ENCODE assay signal across 30 cellular contexts in genomic region chr14:71346685-71347084, GRCh38. TPM values are rescaled to one million over a fixed set of nuclear protein-coding genes. Genes with fewer than 3 reads are reported as not detected.
DNase-seq lines count a peak whose midpoint lies in the region; ATAC-seq, FAIRE-seq and TF ChIP-seq lines count a peak whose summit lies in the region.
"Had no signal": no experiment of that assay in that cellular context is flagged by ENCODE, and none has a peak within 500 bp of the region (broad histone marks: within the 10 kb centered on the region; RNA-seq: fewer than 3 reads in every experiment).

No MANE protein-coding gene starts in this region.

- H3K27ac ChIP-seq in caudate nucleus (ENCODE audit: low read depth, low read length) = no peak overlapping the region
- H3K27ac ChIP-seq: breast epithelium, ovary, SK-N-MC had no signal

- peaks cover 31% of the 10 kb centered on the region for H3K4me1 Mint-ChIP-seq in activated T-helper 17 cell treated with anti-CD3 and anti-CD28 coated beads, Interleukin-2, amount 50 U/mL, for 72 hours
- peaks cover 74% of the 10 kb centered on the region for H3K4me1 Mint-ChIP-seq in stimulated activated effector memory CD8-positive, alpha-beta T cell treated with anti-CD3 and anti-CD28 coated beads, Interleukin-12 subunit alpha, Interleukin-12 subunit beta, amount 100 ng/mL, for 72 hours

- peak; percentile 57 for ATAC-seq in GM19395 (IDR thresholded peaks at IDR 0.05; ENCODE audit: unreplicated experiment)
- ATAC-seq in activated T-helper 17 cell treated with anti-CD3 and anti-CD28 coated beads, Interleukin-2, amount 50 U/mL, for 72 hours (replicated peaks) = peak; percentile 80
- peak; percentile 91 for ATAC-seq in stimulated activated effector memory CD8-positive, alpha-beta T cell treated with anti-CD3 and anti-CD28 coated beads, Interleukin-12 subunit alpha, Interleukin-12 subunit beta, amount 100 ng/mL, for 72 hours
- no peak for ATAC-seq in HG03460 (IDR thresholded peaks at IDR 0.05; ENCODE audit: unreplicated experiment)
- no peak for ATAC-seq in HG03159 (IDR thresholded peaks at IDR 0.05; ENCODE audit: unreplicated experiment)
- ATAC-seq: activated CD8-positive, alpha-beta memory T cell treated with anti-CD3 and anti-CD28 coated beads, Interleukin-2, amount 10 ng/mL, durations not matched to agents 7 days and 5 days; left ventricle myocardium superior; right cardiac atrium; stimulated activated naive CD8-positive, alpha-beta T cell treated with anti-CD3 and anti-CD28 coated beads, Interleukin-15, Interleukin-2, amounts not matched to agents 100 U/mL and 50 U/mL, for 24 hours had no signal

- peak overlapping the region; percentile 3 for H3K4me3 Mint-ChIP-seq in activated T-helper 17 cell treated with anti-CD3 and anti-CD28 coated beads, Interleukin-2, amount 50 U/mL, for 72 hours
- peak overlapping the region; percentile 25 for H3K4me3 Mint-ChIP-seq in stimulated activated effector memory CD8-positive, alpha-beta T cell treated with anti-CD3 and anti-CD28 coated beads, Interleukin-12 subunit alpha, Interleukin-12 subunit beta, amount 100 ng/mL, for 72 hours
- H3K4me3 Mint-ChIP-seq: activated CD8-positive, alpha-beta memory T cell treated with anti-CD3 and anti-CD28 coated beads, Interleukin-2, amount 10 ng/mL, durations not matched to agents 7 days and 5 days; activated naive CD4-positive, alpha-beta T cell treated with anti-CD3 and anti-CD28 coated beads, Interleukin-2, amount 10 ng/mL, durations not matched to agents 7 days and 5 days; mesothelial cell of epicardium; nephron; T-helper 1 cell treated with Interleukin-12 subunit alpha and Interleukin-12 subunit beta and Interleukin-4 antibody, amounts not matched to agents 30 μg/mL and 1 μg/mL, for 36 hours had no signal

- FAIRE-seq in GM12891 (lab: Jason Lieb, UNC) = peak; percentile 76
- FAIRE-seq: endometrium, H1, islet of Langerhans had no signal

- no peak overlapping the region for H3K27ac Mint-ChIP-seq in activated T-helper 17 cell treated with anti-CD3 and anti-CD28 coated beads, Interleukin-2, amount 50 U/mL, for 72 hours
- H3K27ac Mint-ChIP-seq in stimulated activated effector memory CD8-positive, alpha-beta T cell treated with anti-CD3 and anti-CD28 coated beads, Interleukin-12 subunit alpha, Interleukin-12 subunit beta, amount 100 ng/mL, for 72 hours = peak overlapping the region; percentile 11
- H3K27ac Mint-ChIP-seq: activated CD8-positive, alpha-beta memory T cell treated with anti-CD3 and anti-CD28 coated beads, Interleukin-2, amount 10 ng/mL, durations not matched to agents 7 days and 5 days; mesothelial cell of epicardium; nephron; T-helper 1 cell treated with Interleukin-12 subunit alpha and Interleukin-12 subunit beta and Interleukin-4 antibody, amounts not matched to agents 30 μg/mL and 1 μg/mL, for 36 hours had no signal

- H3K9me3 Mint-ChIP-seq in activated T-helper 17 cell treated with anti-CD3 and anti-CD28 coated beads, Interleukin-2, amount 50 U/mL, for 72 hours = no peaks in the 10 kb centered on the region
- no peaks in the 10 kb centered on the region for H3K9me3 Mint-ChIP-seq in stimulated activated effector memory CD8-positive, alpha-beta T cell treated with anti-CD3 and anti-CD28 coated beads, Interleukin-12 subunit alpha, Interleukin-12 subunit beta, amount 100 ng/mL, for 72 hours
- H3K9me3 Mint-ChIP-seq: mesothelial cell of epicardium, nephron had no signal

- no peaks in the 10 kb centered on the region for H3K36me3 Mint-ChIP-seq in activated T-helper 17 cell treated with anti-CD3 and anti-CD28 coated beads, Interleukin-2, amount 50 U/mL, for 72 hours (ENCODE audit: low read depth)
- no peaks in the 10 kb centered on the region for H3K36me3 Mint-ChIP-seq in stimulated activated effector memory CD8-positive, alpha-beta T cell treated with anti-CD3 and anti-CD28 coated beads, Interleukin-12 subunit alpha, Interleukin-12 subunit beta, amount 100 ng/mL, for 72 hours
- H3K36me3 Mint-ChIP-seq: mesothelial cell of epicardium had no signal

- DNase-seq in GM12891 (ENCODE audit: insufficient read length, low spot score) (no peak), caudate nucleus (lab: John Stamatoyannopoulos, UW) (no peak)
- DNase-seq in stimulated activated effector memory CD8-positive, alpha-beta T cell treated with anti-CD3 and anti-CD28 coated beads, Interleukin-12 subunit alpha, Interleukin-12 subunit beta, amount 100 ng/mL, for 72 hours (ENCODE audit: low spot score in 2 of 2) = no peak
- DNase-seq: activated CD4-positive, alpha-beta T cell treated with anti-CD3 and anti-CD28 coated beads for 4 hours; activated CD8-positive, alpha-beta memory T cell treated with anti-CD3 and anti-CD28 coated beads, Interleukin-2, amount 10 ng/mL, durations not matched to agents 7 days and 5 days; activated naive CD4-positive, alpha-beta T cell treated with anti-CD3 and anti-CD28 coated beads, Interleukin-2, amount 10 ng/mL, durations not matched to agents 7 days and 5 days; amniotic stem cell; IMR-90; left ventricle myocardium superior; NCI-H1105; NCI-H1930; NCI-H2227 treated with DMSO at 0.1 percent for 48 hours; ovary; right cardiac atrium; RPMI8226; stimulated activated CD4-positive, alpha-beta T cell treated with anti-CD3 and anti-CD28 coated beads, Interleukin-12 subunit alpha, Interleukin-12 subunit beta, amount 100 ng/mL, for 4 hours; stimulated activated CD4-positive, alpha-beta T cell treated with anti-CD3 and anti-CD28 coated beads, Interleukin-4, amount 100 ng/mL, for 24 hours; stimulated activated naive CD8-positive, alpha-beta T cell treated with anti-CD3 and anti-CD28 coated beads, Interleukin-15, Interleukin-2, amounts not matched to agents 100 U/mL and 50 U/mL, for 24 hours had no signal

- H3K27me3 Mint-ChIP-seq in activated T-helper 17 cell treated with anti-CD3 and anti-CD28 coated beads, Interleukin-2, amount 50 U/mL, for 72 hours = no peaks in the 10 kb centered on the region
- H3K27me3 Mint-ChIP-seq: activated CD8-positive, alpha-beta memory T cell treated with anti-CD3 and anti-CD28 coated beads, Interleukin-2, amount 10 ng/mL, durations not matched to agents 7 days and 5 days; activated naive CD4-positive, alpha-beta T cell treated with anti-CD3 and anti-CD28 coated beads, Interleukin-2, amount 10 ng/mL, durations not matched to agents 7 days and 5 days had no signal

- TF ChIP-seq POLR2A in GM12891 (IDR thresholded peaks at IDR 0.05; ENCODE audit: low read depth, low read length) = no peak

TF ChIP-seq in GM12891, 5 proteins besides CTCF, POLR2A, EP300 and RAD21:
- TF ChIP-seq POLR2AphosphoS5 (IDR thresholded peaks at IDR 0.05; ENCODE audit: low read depth, low read length) = no peak
- no peak for TF ChIP-seq TAF1 (IDR thresholded peaks at IDR 0.05; ENCODE audit: low read depth, low read length)
- TF ChIP-seq POU2F2 (IDR thresholded peaks at IDR 0.05; ENCODE audit: low read depth, low read length) = no peak
- TF ChIP-seq SPI1 (IDR thresholded peaks at IDR 0.05; ENCODE audit: low read depth, low read length) = no peak

RNA-seq across cellular contexts. Expression of gene SIPA1L1, which starts 26.4 kb away (rescaled TPM):
- polyA plus RNA-seq in GM12891 (2012; ENCODE audit: low read depth, missing spikeins) = 39.8 TPM
- 10 to 100 TPM; 43.3 to 51.9 TPM for total RNA-seq in activated T-helper 17 cell treated with anti-CD3 and anti-CD28 coated beads, Interleukin-2, amount 50 U/mL, for 72 hours

Comparison
In these comparisons a context has a peak if more than half of its experiments do, and no peak if none do; other contexts are left out.
1. ATAC-seq: peak in GM19395 (single experiment), activated T-helper 17 cell treated with anti-CD3 and anti-CD28 coated beads, Interleukin-2, amount 50 U/mL, for 72 hours (single experiment) and stimulated activated effector memory CD8-positive, alpha-beta T cell treated with anti-CD3 and anti-CD28 coated beads, Interleukin-12 subunit alpha, Interleukin-12 subunit beta, amount 100 ng/mL, for 72 hours (single experiment); none in HG03460 (single experiment) and HG03159 (single experiment).